ENCODE assay signal across 20 cellular contexts in the genomic region with DNA sequence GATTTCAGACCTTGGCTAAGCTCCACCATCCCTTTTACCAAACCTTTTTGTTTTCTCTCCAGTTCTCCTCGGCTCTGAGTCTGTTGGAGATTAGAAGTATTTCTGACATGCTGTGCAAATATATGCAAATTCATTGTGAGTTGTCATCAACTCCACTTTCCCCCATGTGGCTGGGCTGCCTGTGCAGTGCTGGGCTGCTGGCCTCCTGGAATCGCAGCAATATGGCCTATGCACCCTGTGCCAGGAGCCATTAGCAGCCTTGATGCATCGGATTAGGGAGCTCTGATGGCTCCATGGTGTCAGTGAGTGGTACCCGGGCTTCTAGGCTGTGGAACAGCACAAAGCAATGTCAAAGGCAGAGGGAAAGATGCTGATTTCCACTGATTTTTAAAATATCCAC.
"Had no signal": no experiment of that assay in that cellular context is flagged by ENCODE, and none has a peak within 500 bp of the region (broad histone marks: within the 10 kb centered on the region; RNA-seq: fewer than 3 reads in every experiment).

No MANE protein-coding gene starts in this region.

- H3K4me2 ChIP-seq: hepatocyte had no signal

- H3K36me3 ChIP-seq: colonic mucosa, neutrophil, sigmoid colon, thoracic aorta, transverse colon had no signal

- H3K36me3 Mint-ChIP-seq: natural killer cell treated with Interleukin-12 subunit alpha and Interleukin-12 subunit beta and Interleukin-15 and Interleukin-18, amount 100 ng/mL, for 72 hours; stimulated activated naive B cell treated with anti-CD40 and anti-IgM and Interleukin-4, amounts not matched to agents 10 μg/mL and 1 μg/mL and 100 μg/mL, for 72 hours had no signal

- H3K27me3 ChIP-seq: colonic mucosa, hepatocyte, neutrophil, sigmoid colon, transverse colon had no signal

- H3K27ac Mint-ChIP-seq: natural killer cell treated with Interleukin-12 subunit alpha and Interleukin-12 subunit beta and Interleukin-15 and Interleukin-18, amount 100 ng/mL, for 72 hours; stimulated activated naive B cell treated with anti-CD40 and anti-IgM and Interleukin-4, amounts not matched to agents 10 μg/mL and 1 μg/mL and 100 μg/mL, for 72 hours; stimulated activated naive CD8-positive, alpha-beta T cell treated with anti-CD3 and anti-CD28 coated beads, Interleukin-15, amount 100 ng/mL, for 72 hours had no signal

- DNase-seq: colonic mucosa; dermis blood vessel endothelial cell; foreskin melanocyte; left colon; left ventricle myocardium superior; mesenchymal stem cell; midbrain; posterior cingulate gyrus; sigmoid colon; stimulated activated CD4-positive, alpha-beta T cell treated with anti-CD3 and anti-CD28 coated beads, Interleukin-2, amount 100 ng/mL, for 24 hours; stimulated activated CD4-positive, alpha-beta T cell treated with anti-CD3 and anti-CD28 coated beads, Interleukin-4, amount 100 ng/mL, for 4 hours; stimulated activated naive B cell treated with anti-CD40 and anti-IgM and Interleukin-4, amounts not matched to agents 10 μg/mL and 1 μg/mL and 100 μg/mL, for 72 hours; stimulated activated naive CD8-positive, alpha-beta T cell treated with anti-CD3 and anti-CD28 coated beads, Interleukin-15, amount 100 ng/mL, for 72 hours; transverse colon had no signal

- ATAC-seq: left colon; left ventricle myocardium superior; natural killer cell treated with Interleukin-12 subunit alpha and Interleukin-12 subunit beta and Interleukin-15 and Interleukin-18, amount 100 ng/mL, for 72 hours; stimulated activated naive B cell treated with anti-CD40 and anti-IgM and Interleukin-4, amounts not matched to agents 10 μg/mL and 1 μg/mL and 100 μg/mL, for 72 hours; stimulated activated naive CD8-positive, alpha-beta T cell treated with anti-CD3 and anti-CD28 coated beads, Interleukin-15, amount 100 ng/mL, for 72 hours had no signal

- H3K27me3 Mint-ChIP-seq: natural killer cell treated with Interleukin-12 subunit alpha and Interleukin-12 subunit beta and Interleukin-15 and Interleukin-18, amount 100 ng/mL, for 72 hours; stimulated activated naive B cell treated with anti-CD40 and anti-IgM and Interleukin-4, amounts not matched to agents 10 μg/mL and 1 μg/mL and 100 μg/mL, for 72 hours; stimulated activated naive CD8-positive, alpha-beta T cell treated with anti-CD3 and anti-CD28 coated beads, Interleukin-15, amount 100 ng/mL, for 72 hours had no signal

- H3K27ac ChIP-seq: colonic mucosa, hepatocyte, neutrophil, sigmoid colon, skin epidermis, thoracic aorta, transverse colon had no signal

- H3K4me3 ChIP-seq: colonic mucosa, hepatocyte, lung, sigmoid colon, skin epidermis, thoracic aorta, transverse colon had no signal

- H3K4me1 Mint-ChIP-seq: stimulated activated naive B cell treated with anti-CD40 and anti-IgM and Interleukin-4, amounts not matched to agents 10 μg/mL and 1 μg/mL and 100 μg/mL, for 72 hours; stimulated activated naive CD8-positive, alpha-beta T cell treated with anti-CD3 and anti-CD28 coated beads, Interleukin-15, amount 100 ng/mL, for 72 hours had no signal

- H2AFZ ChIP-seq: hepatocyte had no signal

- H3K4me3 Mint-ChIP-seq: natural killer cell treated with Interleukin-12 subunit alpha and Interleukin-12 subunit beta and Interleukin-15 and Interleukin-18, amount 100 ng/mL, for 72 hours; stimulated activated naive B cell treated with anti-CD40 and anti-IgM and Interleukin-4, amounts not matched to agents 10 μg/mL and 1 μg/mL and 100 μg/mL, for 72 hours; stimulated activated naive CD8-positive, alpha-beta T cell treated with anti-CD3 and anti-CD28 coated beads, Interleukin-15, amount 100 ng/mL, for 72 hours had no signal

- H3K4me1 ChIP-seq: colonic mucosa, sigmoid colon, transverse colon had no signal

- H3K9me3 ChIP-seq: colonic mucosa, neutrophil, sigmoid colon, thoracic aorta, transverse colon had no signal
